Comparison of ENCODE assay signal across 14 cellular contexts in genomic region chr17:50684612-50685333, GRCh38. TPM values are rescaled to one million over a fixed set of nuclear protein-coding genes. Genes with fewer than 3 reads are reported as not detected.
A peak's percentile ranks its signal among the peaks of the same experiment; 100 is the strongest.
DNase-seq lines count a peak whose midpoint lies in the region; ATAC-seq and TF ChIP-seq lines count a peak whose summit lies in the region.
"Had no signal": no experiment of that assay in that cellular context is flagged by ENCODE, and none has a peak within 500 bp of the region (broad histone marks: within the 10 kb centered on the region; RNA-seq: fewer than 3 reads in every experiment).

No MANE protein-coding gene starts in this region.

- intact Hi-C loops in MCF 10A (cut with micrococcal nuclease) (loop anchor here (5.0 kb wide), 1 partner anchor 137 kb away; the partner anchor contains the start of gene SPATA20), mammary epithelial cell (cut with micrococcal nuclease) (no loop called here), Panc1 (cut with micrococcal nuclease; ENCODE audit: unreplicated experiment) (no loop called here), left colon (cut with DNase I, micrococcal nuclease) (no loop called here)

- TF ChIP-seq CTCF in MCF 10A (IDR thresholded peaks at IDR 0.05; ENCODE audit: unreplicated experiment) (no peak), mammary epithelial cell (conservative IDR thresholded peaks at IDR 0.05 in 1 of 2, IDR thresholded peaks at IDR 0.05 in 1 of 2; ENCODE audit: extremely low read depth in 1 of 2, insufficient read depth in 1 of 2, low read depth in 1 of 2, low read length in 2 of 2) (no peak), Panc1 (IDR thresholded peaks at IDR 0.05) (no peak)

- H3K27me3 Mint-ChIP-seq in MCF 10A (ENCODE audit: insufficient read depth, unreplicated experiment), result no peaks in the 10 kb centered on the region

- H3K27me3 ChIP-seq in mammary epithelial cell (ENCODE audit: insufficient read depth, low read length), result no peaks in the 10 kb centered on the region
- H3K27me3 ChIP-seq in Panc1 (ENCODE audit: control insufficient read depth, insufficient read depth, low read length), result no peaks in the 10 kb centered on the region

- H3K27ac ChIP-seq in mammary epithelial cell (ENCODE audit: insufficient read depth, low read depth, low read length), result no peak overlapping the region
- peak overlapping the region; percentile 76 for H3K27ac ChIP-seq in Panc1 (ENCODE audit: low read length)

- H3K4me3 ChIP-seq in mammary epithelial cell (replicated peaks in 1 of 3; ENCODE audit: insufficient read depth in 1 of 3, low read depth in 2 of 3, low read length in 3 of 3) (no peak overlapping the region), Panc1 (ENCODE audit: low read depth in 2 of 2, low read length in 2 of 2) (no peak overlapping the region)

- no peaks in the 10 kb centered on the region for H3K36me3 ChIP-seq in mammary epithelial cell (ENCODE audit: insufficient read depth, low read length)
- no peaks in the 10 kb centered on the region for H3K36me3 ChIP-seq in Panc1 (ENCODE audit: control insufficient read depth, insufficient read depth, low read length)

- 96% methylated on average over 10 of the region's 15 CpGs for WGBS in mammary epithelial cell (ENCODE audit: low coverage, missing lambda C conversion rate)

- no peaks in the 10 kb centered on the region for H4K20me1 ChIP-seq in mammary epithelial cell (ENCODE audit: insufficient read depth, low read length)

- CTCF ChIA-PET in MCF 10A (lab: Yijun Ruan, JAX) (interaction anchor here (1.0 to 9.0 kb wide), 5 partner anchors 10 to 55 kb away, joined by 4 to 118 read pairs (median 9); partner anchors contain the start of gene ABCC3), mammary epithelial cell (lab: Charles Lee; ENCODE audit: low non-redundant PET) (no interaction called here), Panc1 (lab: Charles Lee) (interaction anchor here (1.2 kb wide), 1 partner anchor 46 kb away, joined by 3 read pairs; no protein-coding TSS in a partner anchor)

- in situ Hi-C loops in mammary epithelial cell (cut with MboI; ENCODE audit: low sequenced_read_pairs in 2 of 2), result no loop called here
- in situ Hi-C loops in Panc1 (cut with HindIII; ENCODE audit: low pct_unique_long_range_greater_than_20kb, low sequenced_read_pairs), result no loop called here

- no peak overlapping the region for H2AFZ ChIP-seq in mammary epithelial cell (ENCODE audit: low read depth, low read length)

- ATAC-seq in Panc1 (no peak), left colon (peak; percentile 73), GM19467 (IDR thresholded peaks at IDR 0.05; ENCODE audit: unreplicated experiment) (no peak), HG03135 (IDR thresholded peaks at IDR 0.05; ENCODE audit: unreplicated experiment) (no peak)

- no peaks in the 10 kb centered on the region for H3K9me3 Mint-ChIP-seq in MCF 10A (ENCODE audit: unreplicated experiment)
- H3K9me3 Mint-ChIP-seq: neural crest cell had no signal

- H3K4me1 ChIP-seq in mammary epithelial cell (ENCODE audit: insufficient read depth, low read length) (peaks cover 24% of the 10 kb centered on the region), Panc1 (ENCODE audit: control insufficient read depth, insufficient read depth, low read length) (peaks cover 50% of the 10 kb centered on the region)

- H3K4me2 ChIP-seq in mammary epithelial cell (ENCODE audit: insufficient read depth, low read depth, low read length), result no peak overlapping the region

- no peak overlapping the region for H3K9ac ChIP-seq in mammary epithelial cell (ENCODE audit: insufficient read depth, low read length)

- no peaks in the 10 kb centered on the region for H3K9me3 ChIP-seq in mammary epithelial cell (replicated peaks; ENCODE audit: insufficient read depth, low read length)
- no peaks in the 10 kb centered on the region for H3K9me3 ChIP-seq in Panc1 (ENCODE audit: control insufficient read depth, insufficient read depth, low read depth, low read length)

- peak; percentile 83 for DNase-seq in MCF 10A (ENCODE audit: unreplicated experiment)
- DNase-seq in mammary epithelial cell, result no peak
- DNase-seq in Panc1 (ENCODE audit: low read depth, low spot score), result no peak
- peak; percentile 77 to 90 for DNase-seq in left colon
- DNase-seq in epidermal melanocyte (ENCODE audit: insufficient read length, low spot score), result no peak
- DNase-seq in effector CD8-positive, alpha-beta T cell (lab: John Stamatoyannopoulos, UW), result no peak
- DNase-seq: amygdala; cortex of kidney; DMS79 treated with DMSO at 0.1 percent for 48 hours; NCI-H2081; stimulated activated CD4-positive, alpha-beta T cell treated with anti-CD3 and anti-CD28 coated beads, Interleukin-12 subunit alpha, Interleukin-12 subunit beta, amount 100 ng/mL, for 4 hours had no signal

- H3K4me1 Mint-ChIP-seq in MCF 10A (ENCODE audit: insufficient read depth, unreplicated experiment), result peaks cover 43% of the 10 kb centered on the region

- no peaks in the 10 kb centered on the region for H3K79me2 ChIP-seq in mammary epithelial cell (ENCODE audit: insufficient read depth, low read length)

- H3K27ac Mint-ChIP-seq in MCF 10A (ENCODE audit: low read depth, unreplicated experiment), result peak overlapping the region; percentile 46

- no peak overlapping the region for H3K4me3 Mint-ChIP-seq in MCF 10A (ENCODE audit: unreplicated experiment)
- H3K4me3 Mint-ChIP-seq: neural crest cell had no signal

- POLR2A ChIA-PET in MCF 10A (lab: Yijun Ruan, JAX) (interaction anchor here (0.6 to 4.1 kb wide), 8 partner anchors 10 to 256 kb away, joined by 3 to 29 read pairs (median 5); no protein-coding TSS in a partner anchor), Panc1 (lab: Charles Lee) (interaction anchor here (1.7 kb wide), 1 partner anchor 46 kb away, joined by 4 read pairs; no protein-coding TSS in a partner anchor)

- no TSS peak for BruUV-seq in MCF 10A (replicated peaks; lab: Mats Ljungman, UMichigan)
- BruUV-seq in mammary epithelial cell (replicated peaks; lab: Mats Ljungman, UMichigan), result no TSS peak
- BruUV-seq in Panc1 (replicated peaks; lab: Mats Ljungman, UMichigan), result no TSS peak

- dilution Hi-C loops in mammary epithelial cell (cut with HindIII; ENCODE audit: low sequenced_read_pairs), result loop anchor here (10.0 kb wide), 1 partner anchor 50 kb away; the partner anchor contains the start of gene ABCC3

- peaks cover 54% of the 10 kb centered on the region for H3K36me3 Mint-ChIP-seq in MCF 10A (ENCODE audit: insufficient read depth, unreplicated experiment)

RNA-seq across cellular contexts. Expression of gene ANKRD40, which starts 22.9 kb away (rescaled TPM):
- total RNA-seq in MCF 10A (2022) (42.2 and 46.4 TPM in 2 replicates), mammary epithelial cell (10 to 100 TPM; 36.3 to 38.5 TPM), Panc1 (2021; ENCODE audit: unreplicated experiment) (57.2 TPM), left colon (10 to 100 TPM; 23.9 to 28.8 TPM)
- 28.3 TPM for polyA plus RNA-seq in mammary epithelial cell
- 30.4 TPM for polyA minus RNA-seq in mammary epithelial cell
- polyA plus RNA-seq in Panc1 (2012; ENCODE audit: insufficient read length), result 28.2 TPM

RNA-seq across cellular contexts. Expression of gene LUC7L3, which starts 34.6 kb away (rescaled TPM):
- total RNA-seq in MCF 10A (2022) (99.4 and 108 TPM in 2 replicates), mammary epithelial cell (10 to 100 TPM; 13.5 to 83.9 TPM), Panc1 (2021; ENCODE audit: unreplicated experiment) (136 TPM), left colon (100 to 1,000 TPM in 1 of 2 donors, 10 to 100 TPM in 1; 90.0 to 110 TPM)
- polyA plus RNA-seq in mammary epithelial cell, result 54.1 TPM
- 21.9 TPM for polyA minus RNA-seq in mammary epithelial cell
- 97.6 TPM for polyA plus RNA-seq in Panc1 (2012; ENCODE audit: insufficient read length)

RNA-seq across cellular contexts. Expression of gene ABCC3, which starts 50.1 kb away (rescaled TPM):
- total RNA-seq in MCF 10A (2022) (209 and 293 TPM in 2 replicates), mammary epithelial cell (100 to 1,000 TPM in 1 of 2 donors, 10 to 100 TPM in 1; 80.7 to 113 TPM), Panc1 (2021; ENCODE audit: unreplicated experiment) (128 TPM), left colon (100 to 1,000 TPM; 251 to 373 TPM)
- polyA plus RNA-seq in mammary epithelial cell, result 49.6 TPM
- 62.4 TPM for polyA minus RNA-seq in mammary epithelial cell
- polyA plus RNA-seq in Panc1 (2012; ENCODE audit: insufficient read length), result 188 TPM
- total RNA-seq: neural crest cell had no signal

Comparison
In these comparisons a context has a peak if more than half of its experiments do, and no peak if none do; other contexts are left out.
1. DNase-seq: peak in MCF 10A (single experiment) and left colon (2 of 2); none in mammary epithelial cell (single experiment), Panc1 (single experiment), epidermal melanocyte (single experiment) and effector CD8-positive, alpha-beta T cell (single experiment).